Comparison of ENCODE assay signal across 8 cellular contexts in genomic region chr7:16982640-16983103, GRCh38.
DNase-seq lines count a peak whose midpoint lies in the region; ATAC-seq and TF ChIP-seq lines count a peak whose summit lies in the region.

No MANE protein-coding gene starts in this region.

- in situ Hi-C loops in gastrocnemius medialis (cut with MboI; ENCODE audit: low sequenced_read_pairs in 4 of 4) = loop anchor here in 2 of 4 donors (10.0 to 25.0 kb wide), 2 partner anchors 655 to 662 kb away; no protein-coding TSS in a partner anchor

- no peaks in the 10 kb centered on the region for H3K9me3 ChIP-seq in heart right ventricle
- no peaks in the 10 kb centered on the region for H3K9me3 ChIP-seq in gastrocnemius medialis

- intact Hi-C loops in Calu3 (cut with micrococcal nuclease; ENCODE audit: unreplicated experiment) = loop anchor here (1.0 to 10.0 kb wide), 6 partner anchors 50 to 692 kb away; partner anchors contain the start of gene AGR2
- intact Hi-C loops in heart right ventricle (cut with DNase I) = loop anchor here (2.0 to 10.0 kb wide), 12 partner anchors 315 to 665 kb away; partner anchors contain the start of gene AHR (in 2 of the 10)
- intact Hi-C loops in gastrocnemius medialis (cut with DNase I; ENCODE audit: low total_unique reads) = loop anchor here (10.0 kb wide), 2 partner anchors 322 to 552 kb away; no protein-coding TSS in a partner anchor

- H3K27me3 Mint-ChIP-seq in Calu3 (ENCODE audit: unreplicated experiment) = no peaks in the 10 kb centered on the region

- no peak overlapping the region for H3K27ac ChIP-seq in heart right ventricle
- no peak overlapping the region for H3K27ac ChIP-seq in gastrocnemius medialis

- ATAC-seq in GM21786 (IDR thresholded peaks at IDR 0.05; ENCODE audit: unreplicated experiment) (peak; percentile 51), heart right ventricle (peak in 5 of 8 donors; percentile 33 to 65 (median 41)), gastrocnemius medialis (no peak), HG02840 (IDR thresholded peaks at IDR 0.05; ENCODE audit: low FRiP score, unreplicated experiment) (no peak), GM21619 (IDR thresholded peaks at IDR 0.05; ENCODE audit: unreplicated experiment) (no peak)

- H3K36me3 ChIP-seq in heart right ventricle (no peaks in the 10 kb centered on the region), gastrocnemius medialis (no peaks in the 10 kb centered on the region)

- TF ChIP-seq CTCF in Calu3 (IDR thresholded peaks at IDR 0.05; ENCODE audit: unreplicated experiment) (peak; percentile 88), heart right ventricle (IDR thresholded peaks at IDR 0.05) (peak; percentile 76 to 97 (median 93)), gastrocnemius medialis (IDR thresholded peaks at IDR 0.05 in 4 of 5, conservative IDR thresholded peaks at IDR 0.05 in 1 of 5) (peak in 3 of 5 experiments; percentile 17 to 62 (median 62))

- H3K4me3 ChIP-seq in heart right ventricle = peak overlapping the region in 1 of 10 donors; percentile 0
- no peak overlapping the region for H3K4me3 ChIP-seq in gastrocnemius medialis

- CTCF ChIA-PET in Calu3 (lab: Charles Lee) = interaction anchor here (0.6 to 2.4 kb wide), 46 partner anchors 14 to 1336 kb away, joined by 3 to 33 read pairs (median 6); no protein-coding TSS in a partner anchor

- H3K27me3 ChIP-seq in heart right ventricle (no peaks in the 10 kb centered on the region), gastrocnemius medialis (no peaks in the 10 kb centered on the region)

- no TSS peak for BruUV-seq in Calu3 (replicated peaks; lab: Mats Ljungman, UMichigan)

- H3K36me3 Mint-ChIP-seq in Calu3 (ENCODE audit: insufficient read depth, unreplicated experiment) = peaks cover 13% of the 10 kb centered on the region

- H3K27ac Mint-ChIP-seq in Calu3 (ENCODE audit: unreplicated experiment) = peak overlapping the region; percentile 13

- H3K4me1 Mint-ChIP-seq in Calu3 (ENCODE audit: low read depth, unreplicated experiment) = peaks cover 75% of the 10 kb centered on the region

- TF ChIP-seq POLR2A in gastrocnemius medialis (IDR thresholded peaks at IDR 0.05) = no peak

- no peaks in the 10 kb centered on the region for H3K9me3 Mint-ChIP-seq in Calu3 (ENCODE audit: low read depth, unreplicated experiment)

- no peak overlapping the region for H3K4me3 Mint-ChIP-seq in Calu3 (ENCODE audit: low read depth, unreplicated experiment)

- 28 to 33% methylated on average over 3 of the region's 3 CpGs for WGBS in heart right ventricle, 2 donors

- H3K4me1 ChIP-seq in heart right ventricle = peaks cover 0 to 28% (median 6%) of the 10 kb centered on the region in 9 donors
- H3K4me1 ChIP-seq in gastrocnemius medialis = no peaks in the 10 kb centered on the region

- DNase-seq in Calu3 = peak; percentile 52
- peak; percentile 49 for DNase-seq in NCI-H748 treated with DMSO at 0.1 percent for 48 hours (lab: John Stamatoyannopoulos, UW)
- peak; percentile 24 for DNase-seq in activated naive CD4-positive, alpha-beta T cell treated with anti-CD3 and anti-CD28 coated beads, Interleukin-2, amount 50 U/mL, for 16 hours
- DNase-seq in heart right ventricle = no peak
- DNase-seq in gastrocnemius medialis = no peak

Comparison
In these comparisons a context has a peak if more than half of its experiments do, and no peak if none do; other contexts are left out.
1. DNase-seq: peak in Calu3 (single experiment), NCI-H748 treated with DMSO at 0.1 percent for 48 hours (single experiment) and activated naive CD4-positive, alpha-beta T cell treated with anti-CD3 and anti-CD28 coated beads, Interleukin-2, amount 50 U/mL, for 16 hours (single experiment); none in heart right ventricle (0 of 2) and gastrocnemius medialis (0 of 2).
2. ATAC-seq: peak in GM21786 (single experiment) and heart right ventricle (5 of 8); none in gastrocnemius medialis (0 of 2), HG02840 (single experiment) and GM21619 (single experiment).
3. Peak in every context shown above with its lines, with median percentiles within 50 percentile points of each other: CTCF ChIP-seq.